23 cellular contexts compared by ENCODE assay signal in genomic region chr5:115709585-115709984, GRCh38.
"Had no signal": no experiment of that assay in that cellular context is flagged by ENCODE, and none has a peak within 500 bp of the region (broad histone marks: within the 10 kb centered on the region; RNA-seq: fewer than 3 reads in every experiment).

No MANE protein-coding gene starts in this region.

- ATAC-seq: activated T-cell treated with anti-CD3 and anti-CD28 coated beads, Interleukin-2, amount 50 U/mL, for 4 hours; foreskin keratinocyte; T-helper 17 cell had no signal

- DNase-seq: activated CD4-positive, alpha-beta T cell treated with anti-CD3 and anti-CD28 coated beads for 4 hours; activated CD4-positive, alpha-beta T cell treated with anti-CD3 and anti-CD28 coated beads, Interleukin-2, amount 50 U/mL, for 48 hours; activated CD4-positive, CD25-positive, alpha-beta regulatory T cell; activated CD8-positive, alpha-beta memory T cell treated with anti-CD3 and anti-CD28 coated beads, Interleukin-2, amount 50 U/mL, for 48 hours; activated naive CD4-positive, alpha-beta T cell treated with Interleukin-2 at 50 U/mL for 16 hours; activated naive CD8-positive, alpha-beta T cell treated with anti-CD3 and anti-CD28 coated beads, Interleukin-2, amount 10 ng/mL, durations not matched to agents 7 days and 5 days; activated T-cell treated with anti-CD3 and anti-CD28 coated beads, Interleukin-2, amount 50 U/mL, for 4 hours; amygdala; cerebellar nuclear complex; endodermal cell; foreskin keratinocyte; glutamatergic neuron; hypothalamus; left cardiac atrium; nucleus accumbens; posterior cingulate gyrus; spleen; stimulated activated CD4-positive, alpha-beta T cell treated with anti-CD3 and anti-CD28 coated beads, Interleukin-4, amount 100 ng/mL, for 24 hours; stimulated activated naive CD4-positive, alpha-beta T cell treated with Interleukin-2 at 50 U/mL for 16 hours; SW 1271; T-helper 17 cell; thyroid gland had no signal

- H3K27ac ChIP-seq: foreskin keratinocyte, spleen, thyroid gland had no signal

- H3K4me3 ChIP-seq: coronary artery, spleen, thyroid gland had no signal

- H3K27me3 ChIP-seq: spleen, thyroid gland had no signal

- H3K9me3 ChIP-seq: thyroid gland had no signal

- H3K4me1 ChIP-seq: foreskin keratinocyte, spleen, thyroid gland had no signal

- H3K36me3 ChIP-seq: spleen, thyroid gland had no signal
